In genomic region chr1:6208723-6209660, GRCh38 we compare ENCODE assay signal across 1 cellular context.
A peak's percentile ranks its signal among the peaks of the same experiment; 100 is the strongest.
TF ChIP-seq lines count a peak whose summit lies in the region.

No MANE protein-coding gene starts in this region.

TF ChIP-seq in K562, 482 proteins besides CTCF, POLR2A, EP300 and RAD21 (continues in another document):
- TF ChIP-seq RBM34 (IDR thresholded peaks at IDR 0.05; ENCODE audit: borderline replicate concordance, insufficient read depth, low read length) (no peak), ARID3A (IDR thresholded peaks at IDR 0.05; ENCODE audit: borderline replicate concordance, low read depth, low read length) (no peak), NFIX (CRISPR knock-in tag; IDR thresholded peaks at IDR 0.05; ENCODE audit: low read depth) (no peak), PRPF4 (IDR thresholded peaks at IDR 0.05; ENCODE audit: insufficient read depth, low read depth, low read length, poor library complexity, severe bottlenecking) (no peak), ZHX1 (conservative IDR thresholded peaks at IDR 0.05; ENCODE audit: low read length) (no peak), BCLAF1 (IDR thresholded peaks at IDR 0.05; ENCODE audit: borderline replicate concordance in 1 of 2, control insufficient read depth in 1 of 2, low read depth in 2 of 2, low read length in 1 of 2) (no peak), BACH1 (tag; IDR thresholded peaks at IDR 0.05) (no peak), BHLHE40 (IDR thresholded peaks at IDR 0.05; ENCODE audit: low read length) (peak; percentile 87), CBX3 (IDR thresholded peaks at IDR 0.05; ENCODE audit: borderline replicate concordance in 1 of 2, low read length in 2 of 2) (0 out of 3 replicates have a peak, but pooled peaks of 1 of the 2 experiments have one; percentile 43), TCF3 (CRISPR knock-in tag; IDR thresholded peaks at IDR 0.05) (no peak), KAT7 (CRISPR knock-in tag; IDR thresholded peaks at IDR 0.05; ENCODE audit: borderline replicate concordance) (no peak), EGR1 (conservative IDR thresholded peaks at IDR 0.05) (peak; percentile 76), ZNF431 (CRISPR knock-in tag; IDR thresholded peaks at IDR 0.05) (no peak), AFF4 (CRISPR knock-in tag; IDR thresholded peaks at IDR 0.05) (no peak), ZNF76 (CRISPR knock-in tag; IDR thresholded peaks at IDR 0.05; ENCODE audit: borderline replicate concordance) (no peak), MNT (conservative IDR thresholded peaks at IDR 0.05) (peak; percentile 61 to 70), ELF1 (tag; IDR thresholded peaks at IDR 0.05) (no peak), MITF (IDR thresholded peaks at IDR 0.05) (no peak), NR2C2 (CRISPR knock-in tag; IDR thresholded peaks at IDR 0.05) (peak; percentile 56; the same call in 1 of the 2 replicates), NR2C2 (tag; IDR thresholded peaks at IDR 0.05) (no peak; the same call in 1 of the 2 replicates), PHF20 (IDR thresholded peaks at IDR 0.05; ENCODE audit: partially characterized antibody) (no peak), ZNF146 (CRISPR knock-in tag; IDR thresholded peaks at IDR 0.05; ENCODE audit: unreplicated experiment) (no peak), SIN3A (IDR thresholded peaks at IDR 0.05; ENCODE audit: borderline replicate concordance in 2 of 2, control insufficient read depth in 1 of 2, low read depth in 2 of 2, low read length in 2 of 2) (peak in 1 of 2 experiments; percentile 70; a peak in 1 of 4 replicates), PRDM10 (IDR thresholded peaks at IDR 0.05; ENCODE audit: partially characterized antibody) (no peak), TSHZ1 (CRISPR knock-in tag; IDR thresholded peaks at IDR 0.05) (no peak), ADNP (tag; IDR thresholded peaks at IDR 0.05) (no peak), NFRKB (IDR thresholded peaks at IDR 0.05; ENCODE audit: low read depth) (no peak)
